26 cellular contexts compared by ENCODE assay signal in genomic region chr1:234763910-234764309, GRCh38.
"Had no signal": no experiment of that assay in that cellular context is flagged by ENCODE, and none has a peak within 500 bp of the region (broad histone marks: within the 10 kb centered on the region; RNA-seq: fewer than 3 reads in every experiment).

No MANE protein-coding gene starts in this region.

- H3K27me3 ChIP-seq: ascending aorta, body of pancreas had no signal

- H3K27ac ChIP-seq: ascending aorta, body of pancreas, VCaP had no signal

- FAIRE-seq: bronchial epithelial cell had no signal

- H3K36me3 ChIP-seq: ascending aorta had no signal

- H3K4me3 ChIP-seq: ascending aorta, body of pancreas had no signal

- ATAC-seq: activated naive CD4-positive, alpha-beta T cell treated with anti-CD3 and anti-CD28 coated beads, Interleukin-2, amount 50 U/mL, for 72 hours; activated naive CD8-positive, alpha-beta T cell treated with anti-CD3 and anti-CD28 coated beads, Interleukin-2, amount 50 U/mL, for 24 hours; activated T-cell treated with anti-CD3 and anti-CD28 coated beads, Interleukin-2, amount 50 U/mL, for 4 hours; body of pancreas; PC-3; T-cell had no signal

- H3K9me3 ChIP-seq: ascending aorta, body of pancreas had no signal

- DNase-seq: activated CD4-positive, alpha-beta memory T cell treated with anti-CD3 and anti-CD28 coated beads for 36 hours; activated CD4-positive, alpha-beta T cell treated with anti-CD3 and anti-CD28 coated beads, Interleukin-2, amount 10 ng/mL, durations not matched to agents 7 days and 5 days; activated CD4-positive, CD25-positive, alpha-beta regulatory T cell; activated CD8-positive, alpha-beta memory T cell treated with anti-CD3 and anti-CD28 coated beads for 24 hours; activated naive CD4-positive, alpha-beta T cell treated with Interleukin-2 at 50 U/mL for 16 hours; activated naive CD8-positive, alpha-beta T cell treated with anti-CD3 and anti-CD28 coated beads, Interleukin-2, amount 50 U/mL, for 24 hours; activated T-cell treated with anti-CD3 and anti-CD28 coated beads, Interleukin-2, amount 50 U/mL, for 4 hours; amniotic stem cell; body of pancreas; central memory CD4-positive, alpha-beta T cell; NCI-H1092; NCI-H1417 treated with DMSO at 0.1 percent for 48 hours; NCI-H1694; NCI-H2029; NCI-H2107; NCI-H2171 treated with DMSO at 0.1 percent for 48 hours; NCI-H226; NCI-H526 treated with DMSO at 0.1 percent for 48 hours; NK-92 treated with Interleukin-12 subunit alpha and Interleukin-12 subunit beta, amount 100 ng/mL, for 24 hours; PC-3; SIG-M5; T-cell had no signal
